Comparison of ENCODE assay signal across 8 cellular contexts in the genomic region with DNA sequence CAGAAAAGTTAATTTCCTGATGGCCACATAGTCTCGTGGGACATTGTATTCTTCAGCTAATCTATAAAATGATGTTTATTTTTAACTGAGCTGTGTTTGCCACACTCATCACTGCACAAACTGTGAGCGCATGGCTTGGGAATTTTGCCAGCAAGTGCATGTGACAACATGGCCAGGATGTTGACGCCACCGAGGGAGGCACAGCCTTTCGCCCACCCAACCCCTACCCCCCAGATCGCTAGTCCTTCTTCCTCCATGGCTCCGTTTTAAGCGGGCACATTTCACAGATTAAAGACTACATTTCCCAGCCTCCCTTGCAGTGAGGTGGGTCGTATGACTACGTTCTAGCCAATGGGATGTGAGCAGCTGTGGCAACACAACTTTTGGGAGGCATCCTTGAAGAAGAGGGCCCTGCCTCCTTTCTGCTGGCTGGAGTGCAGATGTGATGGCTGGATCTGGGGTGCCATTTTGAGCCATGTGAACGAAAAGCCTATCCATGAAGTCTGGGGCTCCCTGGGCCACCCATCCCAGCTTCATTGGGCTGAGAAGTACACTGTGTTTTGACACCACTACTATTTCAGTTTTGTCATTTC.
DNase-seq lines count a peak whose midpoint lies in the region; ATAC-seq lines count a peak whose summit lies in the region.

No MANE protein-coding gene starts in this region.

- H3K4me1 ChIP-seq in BLaER1, result peaks cover 40% of the 10 kb centered on the region

- DNase-seq in HCEC 1CT (peak; percentile 37), SKM-1 (lab: John Stamatoyannopoulos, UW; ENCODE audit: unreplicated experiment) (peak; percentile 60), fibroblast of gingiva (ENCODE audit: low read depth) (peak; percentile 44), NCI-H510A treated with DMSO at 0.1 percent for 48 hours (lab: John Stamatoyannopoulos, UW) (no peak), T1000 (lab: John Stamatoyannopoulos, UW) (no peak), substantia nigra (lab: John Stamatoyannopoulos, UW) (no peak)
- peak in 1 of 2 donors; percentile 51 for DNase-seq in stimulated activated effector memory CD8-positive, alpha-beta T cell treated with anti-CD3 and anti-CD28 coated beads, Interleukin-12 subunit alpha, Interleukin-12 subunit beta, amount 100 ng/mL, for 72 hours (ENCODE audit: low spot score in 2 of 2)

- H3K4me1 Mint-ChIP-seq in stimulated activated effector memory CD8-positive, alpha-beta T cell treated with anti-CD3 and anti-CD28 coated beads, Interleukin-12 subunit alpha, Interleukin-12 subunit beta, amount 100 ng/mL, for 72 hours, result peaks cover 7% of the 10 kb centered on the region

- no peak overlapping the region for H3K27ac Mint-ChIP-seq in stimulated activated effector memory CD8-positive, alpha-beta T cell treated with anti-CD3 and anti-CD28 coated beads, Interleukin-12 subunit alpha, Interleukin-12 subunit beta, amount 100 ng/mL, for 72 hours

- H3K36me3 ChIP-seq in BLaER1, result peaks cover 7% of the 10 kb centered on the region

- H3K4me3 Mint-ChIP-seq in stimulated activated effector memory CD8-positive, alpha-beta T cell treated with anti-CD3 and anti-CD28 coated beads, Interleukin-12 subunit alpha, Interleukin-12 subunit beta, amount 100 ng/mL, for 72 hours, result peak overlapping the region; percentile 42

- H3K4me3 ChIP-seq in BLaER1, result no peak overlapping the region

- H3K27me3 ChIP-seq in BLaER1, result peaks cover 36% of the 10 kb centered on the region

- no peaks in the 10 kb centered on the region for H3K9me3 ChIP-seq in BLaER1

- H3K9ac ChIP-seq in BLaER1, result no peak overlapping the region

- peaks cover 30% of the 10 kb centered on the region for H4K20me1 ChIP-seq in BLaER1

- ATAC-seq in stimulated activated effector memory CD8-positive, alpha-beta T cell treated with anti-CD3 and anti-CD28 coated beads, Interleukin-12 subunit alpha, Interleukin-12 subunit beta, amount 100 ng/mL, for 72 hours, result peak; percentile 60

- 0 out of 2 replicates have a peak overlapping the region, but pooled peaks have one; percentile 87 for H3K4me2 ChIP-seq in BLaER1

- no peaks in the 10 kb centered on the region for H3K9me3 Mint-ChIP-seq in stimulated activated effector memory CD8-positive, alpha-beta T cell treated with anti-CD3 and anti-CD28 coated beads, Interleukin-12 subunit alpha, Interleukin-12 subunit beta, amount 100 ng/mL, for 72 hours

- no peak overlapping the region for H3K27ac ChIP-seq in BLaER1
- H3K27ac ChIP-seq in substantia nigra (ENCODE audit: low read depth, low read length, poor library complexity, severe bottlenecking), result no peak overlapping the region

- H3K36me3 Mint-ChIP-seq in stimulated activated effector memory CD8-positive, alpha-beta T cell treated with anti-CD3 and anti-CD28 coated beads, Interleukin-12 subunit alpha, Interleukin-12 subunit beta, amount 100 ng/mL, for 72 hours, result no peaks in the 10 kb centered on the region

Comparison
In these comparisons a context has a peak if more than half of its experiments do, and no peak if none do; other contexts are left out.
1. DNase-seq: peak in HCEC 1CT (single experiment), SKM-1 (single experiment) and fibroblast of gingiva (single experiment); none in NCI-H510A treated with DMSO at 0.1 percent for 48 hours (single experiment), T1000 (single experiment) and substantia nigra (0 of 49).